ENCODE assay signal across 6 cellular contexts in genomic region chr1:1470626-1471388, GRCh38. TPM values are rescaled to one million over a fixed set of nuclear protein-coding genes. Genes with fewer than 3 reads are reported as not detected.
DNase-seq lines count a peak whose midpoint lies in the region; ATAC-seq, FAIRE-seq and TF ChIP-seq lines count a peak whose summit lies in the region.

No MANE protein-coding gene starts in this region.

- dilution Hi-C loops in endothelial cell of umbilical vein (cut with MboI; ENCODE audit: extremely low pct_ligation_motif_present, low sequenced_read_pairs), result no loop called here

- H2AFZ ChIP-seq in endothelial cell of umbilical vein (ENCODE audit: low read depth, low read length), result peak overlapping the region; percentile 84

- CTCF ChIA-PET in A673 (lab: Charles Lee) (no interaction called here), endothelial cell of umbilical vein (lab: Charles Lee) (no interaction called here)

- H3K27ac ChIP-seq in A673 (ENCODE audit: low read depth, low read length, poor library complexity, severe bottlenecking) (peak overlapping the region; percentile 77), endothelial cell of umbilical vein (ENCODE audit: insufficient read depth, low read depth, low read length) (peak overlapping the region; percentile 59), skeletal muscle tissue (ENCODE audit: low read depth, low read length) (peak overlapping the region; percentile 82)

- H3K9me3 ChIP-seq in A673 (ENCODE audit: low read depth, low read length, poor library complexity, severe bottlenecking) (no peaks in the 10 kb centered on the region), endothelial cell of umbilical vein (replicated peaks; ENCODE audit: control insufficient read depth, insufficient read depth, low read length) (no peaks in the 10 kb centered on the region), skeletal muscle tissue (ENCODE audit: control insufficient read depth in 3 of 3, low read length in 3 of 3) (no peaks in the 10 kb centered on the region)

- POLR2A ChIA-PET in A673 (lab: Charles Lee; ENCODE audit: low non-redundant PET), result no interaction called here
- POLR2A ChIA-PET in endothelial cell of umbilical vein (lab: Charles Lee), result no interaction called here

- H3K4me3 ChIP-seq in A673 (ENCODE audit: low read depth, low read length, poor library complexity, severe bottlenecking), result peak overlapping the region; percentile 77
- H3K4me3 ChIP-seq in endothelial cell of umbilical vein (replicated peaks in 1 of 3; ENCODE audit: insufficient read depth in 1 of 3, low read depth in 1 of 3, low read length in 3 of 3), result peak overlapping the region; percentile 76 to 98 (median 93)
- H3K4me3 ChIP-seq in skeletal muscle tissue (ENCODE audit: low read length in 3 of 3), result peak overlapping the region; percentile 70 to 95 (median 89)

- H3K9me1 ChIP-seq in endothelial cell of umbilical vein (replicated peaks; ENCODE audit: control insufficient read depth, extremely low read depth, insufficient read depth, low read length), result no peaks in the 10 kb centered on the region

- peak overlapping the region; percentile 84 for H3K9ac ChIP-seq in endothelial cell of umbilical vein (replicated peaks; ENCODE audit: extremely low read depth, insufficient read depth, low read length)
- H3K9ac ChIP-seq in skeletal muscle tissue (ENCODE audit: low read depth in 1 of 3, low read length in 3 of 3), result peak overlapping the region; percentile 69 to 90 (median 83)

- no peak for TF ChIP-seq POLR2A in endothelial cell of umbilical vein (IDR thresholded peaks at IDR 0.05; ENCODE audit: low read depth, low read length)

- no peak for ATAC-seq in HG03159 (IDR thresholded peaks at IDR 0.05; ENCODE audit: unreplicated experiment)

- TF ChIP-seq CTCF in A673 (conservative IDR thresholded peaks at IDR 0.05; ENCODE audit: low read depth, low read length), result no peak
- TF ChIP-seq CTCF in endothelial cell of umbilical vein (IDR thresholded peaks at IDR 0.05; ENCODE audit: extremely low read depth in 1 of 2, insufficient read depth in 1 of 2, low read depth in 1 of 2, low read length in 2 of 2), result no peak

- H4K20me1 ChIP-seq in endothelial cell of umbilical vein (replicated peaks; ENCODE audit: control insufficient read depth, extremely low read depth, insufficient read depth, low read length), result no peaks in the 10 kb centered on the region

- no peaks in the 10 kb centered on the region for H3K36me3 ChIP-seq in A673 (ENCODE audit: insufficient read depth, low read length, poor library complexity, severe bottlenecking)
- no peaks in the 10 kb centered on the region for H3K36me3 ChIP-seq in endothelial cell of umbilical vein (ENCODE audit: control insufficient read depth in 2 of 2, extremely low read depth in 1 of 2, insufficient read depth in 2 of 2, low read length in 2 of 2)
- no peaks in the 10 kb centered on the region for H3K36me3 ChIP-seq in skeletal muscle tissue (ENCODE audit: control insufficient read depth in 3 of 3, insufficient read depth in 3 of 3, low read length in 3 of 3)

- H3K79me2 ChIP-seq in endothelial cell of umbilical vein (ENCODE audit: control insufficient read depth, insufficient read depth, low read length), result peaks cover 31% of the 10 kb centered on the region

- no peaks in the 10 kb centered on the region for H3K27me3 ChIP-seq in A673 (replicated peaks; ENCODE audit: insufficient read depth, low read depth, low read length, poor library complexity)
- H3K27me3 ChIP-seq in endothelial cell of umbilical vein (ENCODE audit: control insufficient read depth in 2 of 2, insufficient read depth in 2 of 2, low read length in 2 of 2), result no peaks in the 10 kb centered on the region
- H3K27me3 ChIP-seq in skeletal muscle tissue (ENCODE audit: control insufficient read depth in 3 of 3, insufficient read depth in 3 of 3, low read length in 3 of 3), result no peaks in the 10 kb centered on the region

- H3K4me1 ChIP-seq in A673 (ENCODE audit: insufficient read depth, low read length, poor library complexity, severe bottlenecking), result peaks cover 2% of the 10 kb centered on the region
- peaks cover 12% of the 10 kb centered on the region for H3K4me1 ChIP-seq in endothelial cell of umbilical vein (ENCODE audit: control insufficient read depth, extremely low read depth, insufficient read depth, low read length)
- peaks cover 11 to 24% (median 13%) of the 10 kb centered on the region in 3 donors for H3K4me1 ChIP-seq in skeletal muscle tissue (ENCODE audit: control insufficient read depth in 3 of 3, insufficient read depth in 3 of 3, low read length in 3 of 3)

- intact Hi-C loops in A673 (cut with micrococcal nuclease; ENCODE audit: unreplicated experiment), result no loop called here
- intact Hi-C loops in endothelial cell of umbilical vein (cut with micrococcal nuclease), result loop anchor here (1.0 kb wide), 2 partner anchors 72 to 96 kb away; partner anchors contain the start of genes AURKAIP1 and CCNL2

- no peak for DNase-seq in A673 (ENCODE audit: low spot score)
- DNase-seq in NCI-H69 (lab: John Stamatoyannopoulos, UW), result peak; percentile 17
- DNase-seq in endothelial cell of umbilical vein (ENCODE audit: low read depth, low spot score), result no peak
- DNase-seq in iPS-NIHi7 (ENCODE audit: extremely low spot score), result no peak

- no peak for FAIRE-seq in endothelial cell of umbilical vein (lab: Jason Lieb, UNC)

- H3K4me2 ChIP-seq in endothelial cell of umbilical vein (ENCODE audit: insufficient read depth, low read length), result peak overlapping the region; percentile 93

- TSS peak; percentile 96 for BruUV-seq in A673 (replicated peaks; lab: Mats Ljungman, UMichigan)
- TSS peak; percentile 92 for BruUV-seq in endothelial cell of umbilical vein (replicated peaks; lab: Mats Ljungman, UMichigan)

TF ChIP-seq in endothelial cell of umbilical vein, 7 proteins besides CTCF, POLR2A, EP300 and RAD21:
- TF ChIP-seq GATA2 (IDR thresholded peaks at IDR 0.05; ENCODE audit: insufficient read depth, insufficient read length, low read depth, low read length) (no peak), MYC (IDR thresholded peaks at IDR 0.05; ENCODE audit: low read depth, low read length) (no peak), FOS (IDR thresholded peaks at IDR 0.05; ENCODE audit: borderline replicate concordance, insufficient read depth, low read length) (no peak)

RNA-seq across cellular contexts. Expression of gene ATAD3B, which starts 0.8 kb away (rescaled TPM):
- 46.1 and 68.9 TPM in 2 replicates for total RNA-seq in A673 (2021)
- total RNA-seq in endothelial cell of umbilical vein, result 45.8 and 48.2 TPM in 2 replicates
- 20.5 and 22.7 TPM in 2 replicates for polyA plus RNA-seq in endothelial cell of umbilical vein
- 10.6 and 15.8 TPM in 2 replicates for polyA plus RNA-seq in endothelial cell of umbilical vein (2011; cell fraction: cytosol; rRNA removed)
- 107 and 147 TPM in 2 replicates for polyA plus RNA-seq in endothelial cell of umbilical vein (2011; cell fraction: nucleus; rRNA removed)
- polyA plus RNA-seq in endothelial cell of umbilical vein (2012), result 16.0 and 23.1 TPM in 2 replicates
- polyA minus RNA-seq in endothelial cell of umbilical vein, result 10.3 and 22.1 TPM in 2 replicates
- polyA minus RNA-seq in endothelial cell of umbilical vein (2011; cell fraction: cytosol; rRNA and poly(A)+ RNA removed), result 66.3 TPM
- polyA minus RNA-seq in endothelial cell of umbilical vein (2011; cell fraction: nucleus; rRNA and poly(A)+ RNA removed), result 22.2 and 45.5 TPM in 2 replicates
- 16.7 TPM for total RNA-seq in skeletal muscle tissue

RNA-seq across cellular contexts. Expression of gene ATAD3C, which starts 21.3 kb away (rescaled TPM):
- 0.22 and 0.39 TPM in 2 replicates for total RNA-seq in A673 (2021)
- 0.16 TPM in 1 of 2 replicates, not detected in the other for total RNA-seq in endothelial cell of umbilical vein
- 0.01 TPM in 1 of 2 replicates, not detected in the other for polyA plus RNA-seq in endothelial cell of umbilical vein
- polyA plus RNA-seq in endothelial cell of umbilical vein (2011; cell fraction: cytosol; rRNA removed), result not detected in 2 replicates
- 0.04 and 0.06 TPM in 2 replicates for polyA plus RNA-seq in endothelial cell of umbilical vein (2011; cell fraction: nucleus; rRNA removed)
- not detected in 2 replicates for polyA plus RNA-seq in endothelial cell of umbilical vein (2012)
- polyA minus RNA-seq in endothelial cell of umbilical vein, result not detected in 2 replicates
- not detected for polyA minus RNA-seq in endothelial cell of umbilical vein (2011; cell fraction: cytosol; rRNA and poly(A)+ RNA removed)
- 0.82 TPM in 1 of 2 replicates, not detected in the other for polyA minus RNA-seq in endothelial cell of umbilical vein (2011; cell fraction: nucleus; rRNA and poly(A)+ RNA removed)
- not detected for total RNA-seq in skeletal muscle tissue

RNA-seq across cellular contexts. Expression of gene VWA1, which starts 35.3 kb away (rescaled TPM):
- 0.92 and 2.7 TPM in 2 replicates for total RNA-seq in A673 (2021)
- total RNA-seq in endothelial cell of umbilical vein, result 3.3 and 6.1 TPM in 2 replicates
- polyA plus RNA-seq in endothelial cell of umbilical vein, result 2.0 and 3.7 TPM in 2 replicates
- polyA plus RNA-seq in endothelial cell of umbilical vein (2011; cell fraction: cytosol; rRNA removed), result 0.87 and 1.8 TPM in 2 replicates
- polyA plus RNA-seq in endothelial cell of umbilical vein (2011; cell fraction: nucleus; rRNA removed), result 0.76 and 1.5 TPM in 2 replicates
- polyA plus RNA-seq in endothelial cell of umbilical vein (2012), result 0.87 and 1.9 TPM in 2 replicates
- polyA minus RNA-seq in endothelial cell of umbilical vein, result 0.62 and 2.5 TPM in 2 replicates
- not detected for polyA minus RNA-seq in endothelial cell of umbilical vein (2011; cell fraction: cytosol; rRNA and poly(A)+ RNA removed)
- polyA minus RNA-seq in endothelial cell of umbilical vein (2011; cell fraction: nucleus; rRNA and poly(A)+ RNA removed), result 0.10 and 0.58 TPM in 2 replicates
- 11.0 TPM for total RNA-seq in skeletal muscle tissue

RNA-seq across cellular contexts. Expression of gene ATAD3A, which starts 41.2 kb away (rescaled TPM):
- total RNA-seq in A673 (2021) (83.1 and 92.7 TPM in 2 replicates), endothelial cell of umbilical vein (55.2 and 57.4 TPM in 2 replicates), skeletal muscle tissue (6.8 TPM)
- polyA plus RNA-seq in endothelial cell of umbilical vein, result 24.9 and 28.8 TPM in 2 replicates
- polyA plus RNA-seq in endothelial cell of umbilical vein (2011; cell fraction: cytosol; rRNA removed), result 23.0 and 29.1 TPM in 2 replicates
- polyA plus RNA-seq in endothelial cell of umbilical vein (2011; cell fraction: nucleus; rRNA removed), result 47.8 and 57.7 TPM in 2 replicates
- 26.8 and 28.1 TPM in 2 replicates for polyA plus RNA-seq in endothelial cell of umbilical vein (2012)
- 13.7 and 22.7 TPM in 2 replicates for polyA minus RNA-seq in endothelial cell of umbilical vein
- polyA minus RNA-seq in endothelial cell of umbilical vein (2011; cell fraction: cytosol; rRNA and poly(A)+ RNA removed), result 52.6 TPM
- polyA minus RNA-seq in endothelial cell of umbilical vein (2011; cell fraction: nucleus; rRNA and poly(A)+ RNA removed), result 10.6 and 18.4 TPM in 2 replicates

RNA-seq across cellular contexts. Expression of gene ANKRD65, which starts 49.7 kb away (rescaled TPM):
- total RNA-seq in A673 (2021) (not detected in 2 replicates), endothelial cell of umbilical vein (0.32 and 0.38 TPM in 2 replicates), skeletal muscle tissue (5.7 TPM)
- 0.15 and 0.18 TPM in 2 replicates for polyA plus RNA-seq in endothelial cell of umbilical vein
- 0.17 TPM in 2 replicates for polyA plus RNA-seq in endothelial cell of umbilical vein (2011; cell fraction: cytosol; rRNA removed)
- polyA plus RNA-seq in endothelial cell of umbilical vein (2011; cell fraction: nucleus; rRNA removed), result 0.14 and 0.22 TPM in 2 replicates
- 0.20 TPM in 1 of 2 replicates, not detected in the other for polyA plus RNA-seq in endothelial cell of umbilical vein (2012)
- not detected in 2 replicates for polyA minus RNA-seq in endothelial cell of umbilical vein
- polyA minus RNA-seq in endothelial cell of umbilical vein (2011; cell fraction: cytosol; rRNA and poly(A)+ RNA removed), result not detected
- not detected in 2 replicates for polyA minus RNA-seq in endothelial cell of umbilical vein (2011; cell fraction: nucleus; rRNA and poly(A)+ RNA removed)
